17 cellular contexts compared by ENCODE assay signal in the genomic region with DNA sequence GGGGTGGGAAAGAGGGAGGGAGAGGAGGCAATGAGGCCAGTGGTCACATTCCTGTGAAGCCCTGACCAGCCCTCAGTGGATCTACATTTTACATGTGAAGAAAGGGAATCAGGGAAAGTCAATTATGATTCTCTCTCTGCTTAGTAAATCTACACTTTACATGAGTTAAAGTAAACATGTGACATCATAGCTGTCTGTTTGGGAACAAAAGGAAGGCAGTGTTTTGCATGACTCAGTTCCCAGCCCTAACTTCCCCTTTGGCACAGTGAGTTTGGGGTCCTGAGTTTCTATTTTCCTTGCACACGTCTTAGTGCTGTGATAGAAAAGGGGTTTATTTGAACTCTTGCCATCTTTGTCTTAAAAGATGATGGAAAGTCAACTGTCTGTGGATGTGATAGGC.
A peak's percentile ranks its signal among the peaks of the same experiment; 100 is the strongest.
DNase-seq lines count a peak whose midpoint lies in the region; ATAC-seq, FAIRE-seq and TF ChIP-seq lines count a peak whose summit lies in the region.
"Had no signal": no experiment of that assay in that cellular context is flagged by ENCODE, and none has a peak within 500 bp of the region (broad histone marks: within the 10 kb centered on the region; RNA-seq: fewer than 3 reads in every experiment).

No MANE protein-coding gene starts in this region.

- no peak for TF ChIP-seq POLR2A in breast epithelium (IDR thresholded peaks at IDR 0.05)

- peaks cover 30% of the 10 kb centered on the region for H3K4me1 Mint-ChIP-seq in MCF 10A (ENCODE audit: insufficient read depth, unreplicated experiment)
- peaks cover 9% of the 10 kb centered on the region for H3K4me1 Mint-ChIP-seq in chondrocyte (ENCODE audit: low read depth)

- intact Hi-C loops in MCF 10A (cut with micrococcal nuclease) (no loop called here), breast epithelium (cut with DNase I; ENCODE audit: low total_unique reads) (no loop called here), aorta (cut with DNase I) (no loop called here)

- ATAC-seq in foreskin keratinocyte (no peak), aorta (ENCODE audit: low FRiP score) (no peak), GM19463 (IDR thresholded peaks at IDR 0.05; ENCODE audit: unreplicated experiment) (no peak)

- no peaks in the 10 kb centered on the region for H3K4me1 ChIP-seq in breast epithelium
- peaks cover 5% of the 10 kb centered on the region for H3K4me1 ChIP-seq in foreskin keratinocyte
- no peaks in the 10 kb centered on the region for H3K4me1 ChIP-seq in aorta (ENCODE audit: control insufficient read depth in 1 of 2, insufficient read depth in 2 of 2, low read length in 2 of 2)

- WGBS in aorta, 2 donors, result 43 to 54% methylated on average over 1 of the region's 1 CpG

- H3K27me3 ChIP-seq in breast epithelium (no peaks in the 10 kb centered on the region), foreskin keratinocyte (no peaks in the 10 kb centered on the region), aorta (ENCODE audit: control insufficient read depth in 1 of 2, insufficient read depth in 2 of 2, low read length in 1 of 2) (no peaks in the 10 kb centered on the region)

- H3K4me3 ChIP-seq in breast epithelium (no peak overlapping the region), aorta (ENCODE audit: low read length in 2 of 2) (no peak overlapping the region)

- TF ChIP-seq CTCF in MCF 10A (IDR thresholded peaks at IDR 0.05; ENCODE audit: unreplicated experiment), result no peak
- no peak for TF ChIP-seq CTCF in breast epithelium (IDR thresholded peaks at IDR 0.05)
- TF ChIP-seq CTCF in foreskin keratinocyte (conservative IDR thresholded peaks at IDR 0.05), result no peak
- no peak for TF ChIP-seq CTCF in chondrocyte (IDR thresholded peaks at IDR 0.05)

- H3K4me3 Mint-ChIP-seq in MCF 10A (ENCODE audit: unreplicated experiment) (no peak overlapping the region), chondrocyte (ENCODE audit: unreplicated experiment) (no peak overlapping the region)
- H3K4me3 Mint-ChIP-seq: activated CD4-positive, alpha-beta T cell treated with anti-CD3 and anti-CD28 coated beads for 36 hours; H9 had no signal

- no peaks in the 10 kb centered on the region for H3K36me3 ChIP-seq in breast epithelium
- no peaks in the 10 kb centered on the region for H3K36me3 ChIP-seq in aorta (ENCODE audit: control insufficient read depth in 1 of 2, insufficient read depth in 2 of 2, low read length in 1 of 2)

- no TSS peak for BruUV-seq in MCF 10A (replicated peaks; lab: Mats Ljungman, UMichigan)

- H3K9me3 ChIP-seq in breast epithelium (no peaks in the 10 kb centered on the region), aorta (ENCODE audit: control insufficient read depth, low read length) (no peaks in the 10 kb centered on the region)

- CTCF ChIA-PET in MCF 10A (lab: Yijun Ruan, JAX), result interaction anchor here (0.6 kb wide), 2 partner anchors 652 to 800 kb away, joined by 3 to 4 read pairs; no protein-coding TSS in a partner anchor

- peaks cover 5% of the 10 kb centered on the region for H3K9me3 Mint-ChIP-seq in MCF 10A (ENCODE audit: unreplicated experiment)
- no peaks in the 10 kb centered on the region for H3K9me3 Mint-ChIP-seq in chondrocyte (ENCODE audit: low read depth)

- POLR2A ChIA-PET in MCF 10A (lab: Yijun Ruan, JAX), result no interaction called here

- H3K36me3 Mint-ChIP-seq in MCF 10A (ENCODE audit: insufficient read depth, unreplicated experiment) (peaks cover 10% of the 10 kb centered on the region), chondrocyte (ENCODE audit: low read depth) (no peaks in the 10 kb centered on the region)

- peak; percentile 79 for FAIRE-seq in urothelium cell line (lab: Jason Lieb, UNC)
- FAIRE-seq: small intestine had no signal

- H3K27me3 Mint-ChIP-seq in MCF 10A (ENCODE audit: insufficient read depth, unreplicated experiment) (no peaks in the 10 kb centered on the region), chondrocyte (ENCODE audit: low read depth) (no peaks in the 10 kb centered on the region)
- H3K27me3 Mint-ChIP-seq: activated CD4-positive, alpha-beta T cell treated with anti-CD3 and anti-CD28 coated beads for 36 hours had no signal

- DNase-seq in MCF 10A (ENCODE audit: unreplicated experiment) (peak; percentile 43), breast epithelium (ENCODE audit: low spot score in 2 of 2) (no peak), SKM-1 treated with dmso at 0.1 percent for 144 hours (lab: John Stamatoyannopoulos, UW; ENCODE audit: unreplicated experiment) (peak; percentile 61), foreskin keratinocyte (peak; percentile 34 to 43), urothelium cell line (ENCODE audit: low spot score) (peak; percentile 52), aorta (no peak), chondrocyte (ENCODE audit: low spot score) (no peak)
- DNase-seq: ACHN; activated CD4-positive, alpha-beta T cell treated with anti-CD3 and anti-CD28 coated beads for 36 hours; H9; NCI-H1436 treated with DMSO at 0.1 percent for 48 hours; NCI-H526; RPMI8226; small intestine; stimulated activated naive CD4-positive, alpha-beta T cell treated with Interleukin-2 at 50 U/mL for 16 hours; T-helper 2 cell had no signal

- H3K27ac Mint-ChIP-seq in MCF 10A (ENCODE audit: low read depth, unreplicated experiment), result no peak overlapping the region
- H3K27ac Mint-ChIP-seq in chondrocyte (ENCODE audit: unreplicated experiment), result no peak overlapping the region
- H3K27ac Mint-ChIP-seq: activated CD4-positive, alpha-beta T cell treated with anti-CD3 and anti-CD28 coated beads for 36 hours had no signal

- no peak overlapping the region for H3K27ac ChIP-seq in breast epithelium
- no peak overlapping the region for H3K27ac ChIP-seq in foreskin keratinocyte
- no peak overlapping the region for H3K27ac ChIP-seq in aorta (ENCODE audit: low read depth in 1 of 2, low read length in 2 of 2)

Comparison
In these comparisons a context has a peak if more than half of its experiments do, and no peak if none do; other contexts are left out.
1. DNase-seq: peak in MCF 10A (single experiment), SKM-1 treated with dmso at 0.1 percent for 144 hours (single experiment), foreskin keratinocyte (2 of 2) and urothelium cell line (single experiment); none in breast epithelium (0 of 2), aorta (0 of 2) and chondrocyte (single experiment).